Comparison of ENCODE assay signal across 19 cellular contexts in the genomic region with DNA sequence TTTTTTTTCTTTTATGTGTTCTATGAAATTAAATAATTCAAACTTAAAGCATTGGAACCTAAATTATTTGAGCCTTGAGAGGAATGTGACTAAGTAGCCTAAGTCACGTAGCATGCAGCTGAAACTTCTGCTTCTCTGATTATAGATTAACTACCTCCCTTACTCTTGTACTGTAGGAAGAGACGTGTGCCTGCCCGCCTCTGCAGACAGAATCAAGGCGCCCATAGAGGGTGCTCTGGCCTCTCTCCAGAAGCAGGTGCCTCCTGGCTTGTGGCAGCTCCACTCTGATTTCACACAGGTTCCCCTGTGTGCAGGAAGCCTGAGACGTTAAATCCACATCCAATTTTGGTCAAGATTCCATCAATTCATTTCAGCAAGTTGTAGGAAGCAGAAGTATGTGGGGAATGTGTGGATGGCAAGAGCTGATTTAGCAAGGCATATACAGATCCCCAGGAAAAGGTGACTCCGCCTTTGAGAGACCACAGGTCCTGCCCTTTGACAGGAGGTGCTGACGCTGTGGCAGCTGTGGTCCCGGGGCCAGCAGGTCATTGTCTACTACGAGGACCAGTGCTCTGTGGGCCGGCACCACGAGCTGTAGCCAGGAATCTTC.
A peak's percentile ranks its signal among the peaks of the same experiment; 100 is the strongest.
DNase-seq lines count a peak whose midpoint lies in the region; TF ChIP-seq lines count a peak whose summit lies in the region.
"Had no signal": no experiment of that assay in that cellular context is flagged by ENCODE, and none has a peak within 500 bp of the region (broad histone marks: within the 10 kb centered on the region; RNA-seq: fewer than 3 reads in every experiment).

No MANE protein-coding gene starts in this region.

- H3K27me3 ChIP-seq in OCI-LY1 (ENCODE audit: insufficient read depth, low read length) (no peaks in the 10 kb centered on the region), smooth muscle cell (ENCODE audit: low read depth) (no peaks in the 10 kb centered on the region)
- H3K27me3 ChIP-seq: cardiac muscle cell, neutrophil, sigmoid colon, testis had no signal

- H3K4me3 ChIP-seq in OCI-LY1 (ENCODE audit: low read depth, low read length, poor library complexity, severe bottlenecking), result no peak overlapping the region
- H3K4me3 ChIP-seq in epithelial cell of proximal tubule (ENCODE audit: low read depth, low read length), result no peak overlapping the region
- H3K4me3 ChIP-seq in smooth muscle cell, result no peak overlapping the region
- H3K4me3 ChIP-seq: cardiac muscle cell, sigmoid colon, testis had no signal

- WGBS in smooth muscle cell (ENCODE audit: low lambda C conversion rate), result 59% methylated on average over 11 of the region's 11 CpGs

- no peak overlapping the region for H3K4me2 ChIP-seq in OCI-LY1 (ENCODE audit: low read length)
- H3K4me2 ChIP-seq in smooth muscle cell, result no peak overlapping the region

- H3K9me3 ChIP-seq in OCI-LY1 (ENCODE audit: low read length), result no peaks in the 10 kb centered on the region
- H3K9me3 ChIP-seq in smooth muscle cell (replicated peaks; ENCODE audit: low read depth), result no peaks in the 10 kb centered on the region
- H3K9me3 ChIP-seq: neutrophil, sigmoid colon, testis had no signal

- H3K79me2 ChIP-seq in OCI-LY1 (ENCODE audit: insufficient read depth, low read length) (no peaks in the 10 kb centered on the region), smooth muscle cell (ENCODE audit: low read depth) (no peaks in the 10 kb centered on the region)

- DNase-seq in GM03348 (ENCODE audit: low spot score) (peak; percentile 4), epithelial cell of proximal tubule (ENCODE audit: low read depth) (peak; percentile 29), mucosa of gallbladder (ENCODE audit: low spot score) (peak; percentile 69), medulla oblongata (ENCODE audit: extremely low spot score) (no peak), smooth muscle cell (lab: John Stamatoyannopoulos, UW; ENCODE audit: unreplicated experiment) (no peak), cortex of kidney (lab: John Stamatoyannopoulos, UW) (no peak)
- DNase-seq in activated T-cell treated with anti-CD3 and anti-CD28 coated beads, Interleukin-2, amount 50 U/mL, for 48 hours, result no peak
- DNase-seq: activated naive CD8-positive, alpha-beta T cell treated with anti-CD3 and anti-CD28 coated beads, Interleukin-2, amount 10 ng/mL, durations not matched to agents 7 days and 5 days; effector memory CD4-positive, alpha-beta T cell; NCI-H1694; sigmoid colon; stimulated activated CD4-positive, alpha-beta T cell treated with anti-CD3 and anti-CD28 coated beads, Interleukin-4, amount 100 ng/mL, for 1 hour; stimulated activated CD8-positive, alpha-beta memory T cell treated with anti-CD3 and anti-CD28 coated beads, Interleukin-4, amount 100 ng/mL, for 48 hours; T1000; testis had no signal

- H4K20me1 ChIP-seq in OCI-LY1 (ENCODE audit: insufficient read depth, low read length) (no peaks in the 10 kb centered on the region), smooth muscle cell (ENCODE audit: low read depth) (no peaks in the 10 kb centered on the region)

- H3K9ac ChIP-seq in OCI-LY1 (ENCODE audit: low read length) (no peak overlapping the region), smooth muscle cell (ENCODE audit: low read depth) (no peak overlapping the region)

- H3K36me3 ChIP-seq in OCI-LY1 (ENCODE audit: insufficient read depth, low read length) (no peaks in the 10 kb centered on the region), smooth muscle cell (ENCODE audit: low read depth) (no peaks in the 10 kb centered on the region)
- H3K36me3 ChIP-seq: cardiac muscle cell, neutrophil, sigmoid colon had no signal

- H3F3A ChIP-seq in OCI-LY1 (ENCODE audit: insufficient read depth, low read length), result no peaks in the 10 kb centered on the region
- H3F3A ChIP-seq in smooth muscle cell (ENCODE audit: low read depth), result no peaks in the 10 kb centered on the region

- no peaks in the 10 kb centered on the region for H3K9me2 ChIP-seq in OCI-LY1 (ENCODE audit: low read depth, low read length)

- H3K27ac ChIP-seq in OCI-LY1 (ENCODE audit: low read depth, low read length, poor library complexity, severe bottlenecking) (no peak overlapping the region), smooth muscle cell (ENCODE audit: low read depth) (no peak overlapping the region)
- H3K27ac ChIP-seq: cardiac muscle cell, neutrophil, RWPE1, sigmoid colon, testis had no signal

- H2AFZ ChIP-seq in OCI-LY1 (ENCODE audit: low read length) (no peak overlapping the region), smooth muscle cell (ENCODE audit: low read depth) (no peak overlapping the region)

- TF ChIP-seq CTCF in OCI-LY1 (IDR thresholded peaks at IDR 0.05; ENCODE audit: low read length) (peak; percentile 51), epithelial cell of proximal tubule (conservative IDR thresholded peaks at IDR 0.05; ENCODE audit: low read depth, low read length) (peak; percentile 40), smooth muscle cell (IDR thresholded peaks at IDR 0.05; ENCODE audit: borderline replicate concordance, insufficient read depth, poor library complexity, severe bottlenecking) (no peak)

- peaks cover 12% of the 10 kb centered on the region for H3K4me1 ChIP-seq in OCI-LY1 (ENCODE audit: insufficient read depth, low read length, severe bottlenecking)
- H3K4me1 ChIP-seq in smooth muscle cell (ENCODE audit: low read depth), result no peaks in the 10 kb centered on the region
- H3K4me1 ChIP-seq: sigmoid colon, testis had no signal

Comparison
In these comparisons a context has a peak if more than half of its experiments do, and no peak if none do; other contexts are left out.
1. DNase-seq: peak in GM03348 (single experiment), epithelial cell of proximal tubule (single experiment) and mucosa of gallbladder (single experiment); none in medulla oblongata (single experiment), activated T-cell treated with anti-CD3 and anti-CD28 coated beads, Interleukin-2, amount 50 U/mL, for 48 hours (0 of 2), smooth muscle cell (single experiment) and cortex of kidney (single experiment).